Comparison of ENCODE assay signal across 8 cellular contexts in the genomic region with DNA sequence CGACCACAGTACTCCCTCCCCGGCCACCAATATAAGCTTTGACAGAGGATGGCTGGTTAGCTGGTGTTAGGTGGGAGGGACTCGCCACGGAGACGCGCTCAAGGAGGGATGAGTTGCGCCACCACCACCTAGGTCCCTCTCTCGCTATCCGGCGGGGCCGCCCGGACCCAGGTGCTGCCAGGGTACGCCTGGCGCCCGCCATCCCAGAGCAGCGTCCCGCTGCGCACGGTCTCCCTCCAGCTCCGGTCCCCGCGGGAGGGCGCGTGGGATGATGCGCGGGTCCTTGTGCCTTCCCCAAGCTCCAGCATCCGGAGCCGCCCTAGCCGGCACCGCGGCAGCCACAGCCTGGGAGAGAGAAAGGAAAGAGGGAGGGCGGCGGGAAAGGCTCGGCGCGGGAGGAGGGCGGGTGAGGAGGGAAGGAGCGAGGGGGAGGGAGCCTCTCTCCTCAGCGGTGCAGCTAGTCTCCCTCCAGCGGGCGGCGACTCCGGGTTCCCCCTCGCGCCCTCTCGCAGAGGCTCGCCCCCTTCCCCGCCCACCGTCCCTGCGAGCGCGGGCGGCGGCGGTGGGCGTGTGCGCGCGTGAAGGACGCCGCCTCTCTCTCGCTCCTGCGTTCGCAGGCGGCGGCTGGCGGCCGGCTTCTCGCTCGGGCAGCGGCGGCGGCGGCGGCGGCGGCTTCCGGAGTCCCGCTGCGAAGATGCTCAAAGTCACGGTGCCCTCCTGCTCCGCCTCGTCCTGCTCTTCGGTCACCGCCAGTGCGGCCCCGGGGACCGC. TPM values are rescaled to one million over a fixed set of nuclear protein-coding genes. Genes with fewer than 3 reads are reported as not detected.
A peak's percentile ranks its signal among the peaks of the same experiment; 100 is the strongest.
DNase-seq lines count a peak whose midpoint lies in the region; ATAC-seq and TF ChIP-seq lines count a peak whose summit lies in the region.

A gene (plus strand): TSS at position 595 of the 771 bp plus-strand sequence. CDS start 100 bp downstream, at position 695.

- no peaks in the 10 kb centered on the region for H3K9me3 ChIP-seq in SK-N-MC (ENCODE audit: low read depth, low read length)

- H3K4me3 ChIP-seq in SK-N-MC: peak within 1 kb of the TSS; percentile 75

- H3K27ac Mint-ChIP-seq in IgD-negative memory B cell: peak within 1 kb of the TSS in 1 of 3 donors; percentile 84
- H3K27ac Mint-ChIP-seq in activated naive CD4-positive, alpha-beta T cell treated with anti-CD3 and anti-CD28 coated beads, Interleukin-2, amount 50 U/mL, for 72 hours: peak within 1 kb of the TSS; percentile 90 to 97
- H3K27ac Mint-ChIP-seq in type B pancreatic cell: peak within 1 kb of the TSS; percentile 59

- H3K4me3 Mint-ChIP-seq in IgD-negative memory B cell: peak within 1 kb of the TSS; percentile 82 to 91 (median 89)
- H3K4me3 Mint-ChIP-seq in type B pancreatic cell: peak within 1 kb of the TSS; percentile 93

- DNase-seq in Daoy (ENCODE audit: low read depth): peak; percentile 93
- no peak for DNase-seq in SK-N-MC (ENCODE audit: low read depth, low spot score)
- DNase-seq in activated naive CD4-positive, alpha-beta T cell treated with anti-CD3 and anti-CD28 coated beads, Interleukin-2, amount 50 U/mL, for 72 hours (ENCODE audit: low spot score in 2 of 2): peak; percentile 61 to 76
- peak; percentile 74 for DNase-seq in Right ventricle myocardium superior
- peak; percentile 31 for DNase-seq in pons (ENCODE audit: low spot score)
- DNase-seq in type B pancreatic cell (ENCODE audit: extremely low spot score, unreplicated experiment): peak; percentile 81

- H3K4me1 Mint-ChIP-seq in IgD-negative memory B cell (peaks cover 8 to 19% (median 9%) of the 10 kb centered on the region in 3 donors), type B pancreatic cell (ENCODE audit: unreplicated experiment) (peaks cover 8% of the 10 kb centered on the region)

- H3K36me3 ChIP-seq in SK-N-MC (ENCODE audit: insufficient read depth, low read length): no peaks in the 10 kb centered on the region

- intact Hi-C loops in Right ventricle myocardium superior (cut with DNase I): no loop called here

- H3K9ac ChIP-seq in SK-N-MC (ENCODE audit: insufficient read length): no peak within 1 kb of the TSS

- H3K9me3 Mint-ChIP-seq in IgD-negative memory B cell (no peaks in the 10 kb centered on the region), type B pancreatic cell (no peaks in the 10 kb centered on the region)
- H3K9me3 Mint-ChIP-seq in activated naive CD4-positive, alpha-beta T cell treated with anti-CD3 and anti-CD28 coated beads, Interleukin-2, amount 50 U/mL, for 72 hours: no peaks in the 10 kb centered on the region

- H3K36me3 Mint-ChIP-seq in IgD-negative memory B cell: no peaks in the 10 kb centered on the region
- H3K36me3 Mint-ChIP-seq in activated naive CD4-positive, alpha-beta T cell treated with anti-CD3 and anti-CD28 coated beads, Interleukin-2, amount 50 U/mL, for 72 hours: peaks cover 14 to 23% of the 10 kb centered on the region in 2 donors
- H3K36me3 Mint-ChIP-seq in type B pancreatic cell: peaks cover 3% of the 10 kb centered on the region

- TF ChIP-seq CTCF in type B pancreatic cell (conservative IDR thresholded peaks at IDR 0.05): peak; percentile 43

- ATAC-seq in GM21576 (IDR thresholded peaks at IDR 0.05; ENCODE audit: unreplicated experiment) (peak; percentile 75), Right ventricle myocardium superior (ENCODE audit: poor library complexity) (peak; percentile 90)
- ATAC-seq in activated naive CD4-positive, alpha-beta T cell treated with anti-CD3 and anti-CD28 coated beads, Interleukin-2, amount 50 U/mL, for 72 hours: peak; percentile 55 to 70

- H3K27me3 Mint-ChIP-seq in IgD-negative memory B cell (peaks cover 14% of the 10 kb centered on the region), type B pancreatic cell (peaks cover 50% of the 10 kb centered on the region)

- H3K27ac ChIP-seq in SK-N-MC: no peak within 1 kb of the TSS

RNA-seq across cellular contexts. Expression of the gene that starts here (rescaled TPM):
- 20.1 and 28.1 TPM in 2 replicates for total RNA-seq in Daoy (2014; rRNA removed; shearing (Covaris generic))
- 9.7 TPM for polyA plus RNA-seq in IgD-negative memory B cell
- 10 to 100 TPM; 39.0 to 51.3 TPM for total RNA-seq in activated naive CD4-positive, alpha-beta T cell treated with anti-CD3 and anti-CD28 coated beads, Interleukin-2, amount 50 U/mL, for 72 hours
- total RNA-seq in Right ventricle myocardium superior (0.16 TPM), type B pancreatic cell (ENCODE audit: low replicate concordance) (11.2 and 15.6 TPM in 2 replicates)

Comparison
In these comparisons a context has a peak if more than half of its experiments do, and no peak if none do; other contexts are left out.
1. RNA of the gene that starts here (total RNA-seq): 39.0 to 51.3 TPM in activated naive CD4-positive, alpha-beta T cell treated with anti-CD3 and anti-CD28 coated beads, Interleukin-2, amount 50 U/mL, for 72 hours, 20.1 to 28.1 TPM in Daoy and 11.2 to 15.6 TPM in type B pancreatic cell; 0.16 TPM in Right ventricle myocardium superior (single experiment); every median in the first group is over 10 times any median in the second.
2. Peak in DNase-seq and ATAC-seq in Right ventricle myocardium superior; RNA of the gene not detected or under 1 TPM.
3. Peak in every context shown above with its lines, with median percentiles within 50 percentile points of each other: ATAC-seq.